ENCODE assay signal across 1 cellular context in genomic region chr20:10322073-10323012, GRCh38.
TF ChIP-seq lines count a peak whose summit lies in the region.

No MANE protein-coding gene starts in this region.

TF ChIP-seq in IMR-90, 13 proteins besides CTCF, POLR2A, EP300 and RAD21 (continued from another document):
- TF ChIP-seq RCOR1 (IDR thresholded peaks at IDR 0.05; ENCODE audit: insufficient replicate concordance, low read length) (no peak), MAZ (IDR thresholded peaks at IDR 0.05; ENCODE audit: borderline replicate concordance, low read depth, low read length) (no peak), BHLHE40 (IDR thresholded peaks at IDR 0.05; ENCODE audit: low read depth, low read length) (no peak), SMC3 (IDR thresholded peaks at IDR 0.05; ENCODE audit: low read depth, low read length) (no peak), MAFK (IDR thresholded peaks at IDR 0.05; ENCODE audit: low read depth, low read length) (no peak)
